9 cellular contexts compared by ENCODE assay signal in the genomic region with DNA sequence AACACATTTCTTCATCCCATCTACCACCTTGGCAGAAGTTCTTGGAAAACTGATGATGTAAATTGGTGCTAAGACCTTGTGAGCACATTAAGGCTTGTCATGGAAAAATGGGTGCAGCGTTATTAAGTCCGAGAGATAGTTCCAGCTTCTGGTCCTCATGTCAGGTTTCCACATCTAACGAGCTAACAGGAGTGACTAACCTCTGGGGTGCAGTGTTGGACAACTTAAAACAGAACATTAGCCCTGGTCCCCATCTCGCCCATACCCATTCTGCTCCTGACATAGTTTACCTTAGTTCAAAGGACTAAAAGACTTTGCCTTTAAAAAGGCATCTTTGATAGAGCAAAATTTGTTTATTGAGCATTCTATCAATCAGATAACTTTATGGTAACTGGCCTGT.
DNase-seq lines count a peak whose midpoint lies in the region; ATAC-seq and TF ChIP-seq lines count a peak whose summit lies in the region.
"Had no signal": no experiment of that assay in that cellular context is flagged by ENCODE, and none has a peak within 500 bp of the region (broad histone marks: within the 10 kb centered on the region; RNA-seq: fewer than 3 reads in every experiment).

No MANE protein-coding gene starts in this region.

- H3K4me3 ChIP-seq in BJ (ENCODE audit: low read depth, low read length), result no peak overlapping the region

- H3K27me3 ChIP-seq in BJ (ENCODE audit: control insufficient read depth, insufficient read depth, low read length), result peaks cover 3% of the 10 kb centered on the region

- no peaks in the 10 kb centered on the region for H3K36me3 ChIP-seq in BJ (ENCODE audit: control insufficient read depth, insufficient read depth, low read length)

- no peak for DNase-seq in BJ (ENCODE audit: low read depth)
- peak; percentile 39 for DNase-seq in HCEC 1CT
- peak; percentile 24 for DNase-seq in kidney tubule cell (ENCODE audit: low spot score)
- no peak for DNase-seq in activated naive CD8-positive, alpha-beta T cell treated with anti-CD3 and anti-CD28 coated beads for 36 hours
- DNase-seq: activated T-cell treated with anti-CD3 and anti-CD28 coated beads for 4 hours had no signal

- H3K4me1 Mint-ChIP-seq in activated naive CD8-positive, alpha-beta T cell treated with anti-CD3 and anti-CD28 coated beads for 36 hours, result peaks cover 1% of the 10 kb centered on the region

- ATAC-seq in SK-N-SH treated with all-trans-retinoic acid at 6 μM for 48 hours (peak; percentile 78), GM18520 (IDR thresholded peaks at IDR 0.05; ENCODE audit: unreplicated experiment) (no peak), HG03565 (IDR thresholded peaks at IDR 0.05; ENCODE audit: unreplicated experiment) (no peak), HG03442 (IDR thresholded peaks at IDR 0.05; ENCODE audit: unreplicated experiment) (no peak)

- no peaks in the 10 kb centered on the region for H3K9me3 Mint-ChIP-seq in activated naive CD8-positive, alpha-beta T cell treated with anti-CD3 and anti-CD28 coated beads for 36 hours

- TF ChIP-seq CTCF in BJ (IDR thresholded peaks at IDR 0.05; ENCODE audit: insufficient read depth, low read depth, low read length), result 0 out of 2 replicates have a peak, but pooled peaks have one; percentile 8

- CTCF ChIA-PET in BJ (lab: Yijun Ruan, JAX), result interaction anchor here (1.0 to 2.5 kb wide), 6 partner anchors 10 to 274 kb away, joined by 3 to 9 read pairs (median 4); no protein-coding TSS in a partner anchor

- no peaks in the 10 kb centered on the region for H3K36me3 Mint-ChIP-seq in activated naive CD8-positive, alpha-beta T cell treated with anti-CD3 and anti-CD28 coated beads for 36 hours

- peaks cover 15% of the 10 kb centered on the region for H3K27me3 Mint-ChIP-seq in activated naive CD8-positive, alpha-beta T cell treated with anti-CD3 and anti-CD28 coated beads for 36 hours

- no peak overlapping the region for H3K27ac Mint-ChIP-seq in activated naive CD8-positive, alpha-beta T cell treated with anti-CD3 and anti-CD28 coated beads for 36 hours

- POLR2A ChIA-PET in BJ (lab: Charles Lee), result interaction anchor here (0.5 kb wide), 1 partner anchor 30 kb away, joined by 3 read pairs; no protein-coding TSS in a partner anchor

- no peak overlapping the region for H3K4me3 Mint-ChIP-seq in activated naive CD8-positive, alpha-beta T cell treated with anti-CD3 and anti-CD28 coated beads for 36 hours

TF ChIP-seq in SK-N-SH treated with all-trans-retinoic acid at 6 μM for 48 hours, 23 proteins besides CTCF, POLR2A, EP300 and RAD21:
- TF ChIP-seq ZNF565 (CRISPR knock-in tag; conservative IDR thresholded peaks at IDR 0.05; ENCODE audit: low read depth), result no peak
- TF ChIP-seq, protein P1, sequence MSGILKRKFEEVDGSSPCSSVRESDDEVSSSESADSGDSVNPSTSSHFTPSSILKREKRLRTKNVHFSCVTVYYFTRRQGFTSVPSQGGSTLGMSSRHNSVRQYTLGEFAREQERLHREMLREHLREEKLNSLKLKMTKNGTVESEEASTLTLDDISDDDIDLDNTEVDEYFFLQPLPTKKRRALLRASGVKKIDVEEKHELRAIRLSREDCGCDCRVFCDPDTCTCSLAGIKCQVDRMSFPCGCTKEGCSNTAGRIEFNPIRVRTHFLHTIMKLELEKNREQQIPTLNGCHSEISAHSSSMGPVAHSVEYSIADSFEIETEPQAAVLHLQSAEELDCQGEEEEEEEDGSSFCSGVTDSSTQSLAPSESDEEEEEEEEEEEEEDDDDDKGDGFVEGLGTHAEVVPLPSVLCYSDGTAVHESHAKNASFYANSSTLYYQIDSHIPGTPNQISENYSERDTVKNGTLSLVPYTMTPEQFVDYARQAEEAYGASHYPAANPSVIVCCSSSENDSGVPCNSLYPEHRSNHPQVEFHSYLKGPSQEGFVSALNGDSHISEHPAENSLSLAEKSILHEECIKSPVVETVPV (CRISPR knock-in tag; IDR thresholded peaks at IDR 0.05), result no peak
- TF ChIP-seq PPARA (CRISPR knock-in tag; IDR thresholded peaks at IDR 0.05; ENCODE audit: borderline replicate concordance), result no peak
- no peak for TF ChIP-seq ZFP30 (CRISPR knock-in tag; IDR thresholded peaks at IDR 0.05)
- TF ChIP-seq, protein P2, sequence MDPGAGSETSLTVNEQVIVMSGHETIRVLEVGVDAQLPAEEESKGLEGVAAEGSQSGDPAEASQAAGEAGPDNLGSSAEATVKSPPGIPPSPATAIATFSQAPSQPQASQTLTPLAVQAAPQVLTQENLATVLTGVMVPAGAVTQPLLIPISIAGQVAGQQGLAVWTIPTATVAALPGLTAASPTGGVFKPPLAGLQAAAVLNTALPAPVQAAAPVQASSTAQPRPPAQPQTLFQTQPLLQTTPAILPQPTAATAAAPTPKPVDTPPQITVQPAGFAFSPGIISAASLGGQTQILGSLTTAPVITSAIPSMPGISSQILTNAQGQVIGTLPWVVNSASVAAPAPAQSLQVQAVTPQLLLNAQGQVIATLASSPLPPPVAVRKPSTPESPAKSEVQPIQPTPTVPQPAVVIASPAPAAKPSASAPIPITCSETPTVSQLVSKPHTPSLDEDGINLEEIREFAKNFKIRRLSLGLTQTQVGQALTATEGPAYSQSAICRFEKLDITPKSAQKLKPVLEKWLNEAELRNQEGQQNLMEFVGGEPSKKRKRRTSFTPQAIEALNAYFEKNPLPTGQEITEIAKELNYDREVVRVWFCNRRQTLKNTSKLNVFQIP (CRISPR knock-in tag; IDR thresholded peaks at IDR 0.05; ENCODE audit: borderline replicate concordance, low read depth), result no peak
- TF ChIP-seq TOX (CRISPR knock-in tag; IDR thresholded peaks at IDR 0.05; ENCODE audit: borderline replicate concordance), result no peak
- no peak for TF ChIP-seq CSDC2 (CRISPR knock-in tag; IDR thresholded peaks at IDR 0.05)
- no peak for TF ChIP-seq ZNF8 (CRISPR knock-in tag; IDR thresholded peaks at IDR 0.05)
- no peak for TF ChIP-seq ISL1 (CRISPR knock-in tag; IDR thresholded peaks at IDR 0.05)
- no peak for TF ChIP-seq OSR1 (CRISPR knock-in tag; IDR thresholded peaks at IDR 0.05)
- no peak for TF ChIP-seq ESRRG (CRISPR knock-in tag; IDR thresholded peaks at IDR 0.05)
- TF ChIP-seq SNAI2 (CRISPR knock-in tag; IDR thresholded peaks at IDR 0.05), result no peak
- TF ChIP-seq, protein P3, sequence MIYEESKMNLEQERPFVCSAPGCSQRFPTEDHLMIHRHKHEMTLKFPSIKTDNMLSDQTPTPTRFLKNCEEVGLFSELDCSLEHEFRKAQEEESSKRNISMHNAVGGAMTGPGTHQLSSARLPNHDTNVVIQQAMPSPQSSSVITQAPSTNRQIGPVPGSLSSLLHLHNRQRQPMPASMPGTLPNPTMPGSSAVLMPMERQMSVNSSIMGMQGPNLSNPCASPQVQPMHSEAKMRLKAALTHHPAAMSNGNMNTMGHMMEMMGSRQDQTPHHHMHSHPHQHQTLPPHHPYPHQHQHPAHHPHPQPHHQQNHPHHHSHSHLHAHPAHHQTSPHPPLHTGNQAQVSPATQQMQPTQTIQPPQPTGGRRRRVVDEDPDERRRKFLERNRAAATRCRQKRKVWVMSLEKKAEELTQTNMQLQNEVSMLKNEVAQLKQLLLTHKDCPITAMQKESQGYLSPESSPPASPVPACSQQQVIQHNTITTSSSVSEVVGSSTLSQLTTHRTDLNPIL (CRISPR knock-in tag; IDR thresholded peaks at IDR 0.05; ENCODE audit: low read depth), result no peak
- no peak for TF ChIP-seq GLIS3 (CRISPR knock-in tag; IDR thresholded peaks at IDR 0.05)
- TF ChIP-seq ZNF70 (CRISPR knock-in tag; IDR thresholded peaks at IDR 0.05), result no peak
- TF ChIP-seq, protein P4, sequence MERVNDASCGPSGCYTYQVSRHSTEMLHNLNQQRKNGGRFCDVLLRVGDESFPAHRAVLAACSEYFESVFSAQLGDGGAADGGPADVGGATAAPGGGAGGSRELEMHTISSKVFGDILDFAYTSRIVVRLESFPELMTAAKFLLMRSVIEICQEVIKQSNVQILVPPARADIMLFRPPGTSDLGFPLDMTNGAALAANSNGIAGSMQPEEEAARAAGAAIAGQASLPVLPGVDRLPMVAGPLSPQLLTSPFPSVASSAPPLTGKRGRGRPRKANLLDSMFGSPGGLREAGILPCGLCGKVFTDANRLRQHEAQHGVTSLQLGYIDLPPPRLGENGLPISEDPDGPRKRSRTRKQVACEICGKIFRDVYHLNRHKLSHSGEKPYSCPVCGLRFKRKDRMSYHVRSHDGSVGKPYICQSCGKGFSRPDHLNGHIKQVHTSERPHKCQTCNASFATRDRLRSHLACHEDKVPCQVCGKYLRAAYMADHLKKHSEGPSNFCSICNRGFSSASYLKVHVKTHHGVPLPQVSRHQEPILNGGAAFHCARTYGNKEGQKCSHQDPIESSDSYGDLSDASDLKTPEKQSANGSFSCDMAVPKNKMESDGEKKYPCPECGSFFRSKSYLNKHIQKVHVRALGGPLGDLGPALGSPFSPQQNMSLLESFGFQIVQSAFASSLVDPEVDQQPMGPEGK (CRISPR knock-in tag; IDR thresholded peaks at IDR 0.05; ENCODE audit: borderline replicate concordance), result no peak
- TF ChIP-seq RARB (CRISPR knock-in tag; IDR thresholded peaks at IDR 0.05), result no peak
- TF ChIP-seq TCF4 (CRISPR knock-in tag; IDR thresholded peaks at IDR 0.05; ENCODE audit: borderline replicate concordance), result no peak
TF ChIP-seq in SK-N-SH treated with all-trans-retinoic acid at 6 μM for 48 hours: peak in this region for 0.

Comparison
In these comparisons a context has a peak if more than half of its experiments do, and no peak if none do; other contexts are left out.
1. DNase-seq: peak in HCEC 1CT (single experiment) and kidney tubule cell (single experiment); none in BJ (single experiment) and activated naive CD8-positive, alpha-beta T cell treated with anti-CD3 and anti-CD28 coated beads for 36 hours (single experiment).